Comparison of ENCODE assay signal across 2 cellular contexts in genomic region chr12:114976361-114976760, GRCh38.
TF ChIP-seq lines count a peak whose summit lies in the region.

No MANE protein-coding gene starts in this region.

TF ChIP-seq in A549, 52 proteins besides CTCF, POLR2A, EP300 and RAD21:
- TF ChIP-seq PBX3 (IDR thresholded peaks at IDR 0.05) (no peak), BHLHE40 (IDR thresholded peaks at IDR 0.05; ENCODE audit: low read depth, low read length) (no peak), TP53 (CRISPR knock-in tag; IDR thresholded peaks at IDR 0.05) (no peak), JUNB (IDR thresholded peaks at IDR 0.05) (no peak), CHD4 (IDR thresholded peaks at IDR 0.05; ENCODE audit: borderline replicate concordance) (no peak), ZC3H11A (IDR thresholded peaks at IDR 0.05) (no peak), RARB (CRISPR knock-in tag; IDR thresholded peaks at IDR 0.05) (no peak), ZSCAN20 (CRISPR knock-in tag; IDR thresholded peaks at IDR 0.05) (no peak), RCOR1 (IDR thresholded peaks at IDR 0.05; ENCODE audit: low read depth, low read length) (no peak), HOXB5 (CRISPR knock-in tag; IDR thresholded peaks at IDR 0.05) (no peak), HOXA7 (CRISPR knock-in tag; IDR thresholded peaks at IDR 0.05) (no peak), FOSL2 (IDR thresholded peaks at IDR 0.05) (no peak), FOSL2 (CRISPR knock-in tag; IDR thresholded peaks at IDR 0.05) (no peak), FOSB (CRISPR knock-in tag; IDR thresholded peaks at IDR 0.05) (no peak), CEBPB (IDR thresholded peaks at IDR 0.05) (no peak)
- TF ChIP-seq, protein P1, sequence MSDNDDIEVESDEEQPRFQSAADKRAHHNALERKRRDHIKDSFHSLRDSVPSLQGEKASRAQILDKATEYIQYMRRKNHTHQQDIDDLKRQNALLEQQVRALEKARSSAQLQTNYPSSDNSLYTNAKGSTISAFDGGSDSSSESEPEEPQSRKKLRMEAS (IDR thresholded peaks at IDR 0.05), result no peak
- TF ChIP-seq, protein P2, sequence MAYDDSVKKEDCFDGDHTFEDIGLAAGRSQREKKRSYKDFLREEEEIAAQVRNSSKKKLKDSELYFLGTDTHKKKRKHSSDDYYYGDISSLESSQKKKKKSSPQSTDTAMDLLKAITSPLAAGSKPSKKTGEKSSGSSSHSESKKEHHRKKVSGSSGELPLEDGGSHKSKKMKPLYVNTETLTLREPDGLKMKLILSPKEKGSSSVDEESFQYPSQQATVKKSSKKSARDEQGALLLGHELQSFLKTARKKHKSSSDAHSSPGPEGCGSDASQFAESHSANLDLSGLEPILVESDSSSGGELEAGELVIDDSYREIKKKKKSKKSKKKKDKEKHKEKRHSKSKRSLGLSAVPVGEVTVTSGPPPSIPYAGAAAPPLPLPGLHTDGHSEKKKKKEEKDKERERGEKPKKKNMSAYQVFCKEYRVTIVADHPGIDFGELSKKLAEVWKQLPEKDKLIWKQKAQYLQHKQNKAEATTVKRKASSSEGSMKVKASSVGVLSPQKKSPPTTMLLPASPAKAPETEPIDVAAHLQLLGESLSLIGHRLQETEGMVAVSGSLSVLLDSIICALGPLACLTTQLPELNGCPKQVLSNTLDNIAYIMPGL (CRISPR knock-in tag; IDR thresholded peaks at IDR 0.05; ENCODE audit: borderline replicate concordance), result no peak
- TF ChIP-seq, protein P3, sequence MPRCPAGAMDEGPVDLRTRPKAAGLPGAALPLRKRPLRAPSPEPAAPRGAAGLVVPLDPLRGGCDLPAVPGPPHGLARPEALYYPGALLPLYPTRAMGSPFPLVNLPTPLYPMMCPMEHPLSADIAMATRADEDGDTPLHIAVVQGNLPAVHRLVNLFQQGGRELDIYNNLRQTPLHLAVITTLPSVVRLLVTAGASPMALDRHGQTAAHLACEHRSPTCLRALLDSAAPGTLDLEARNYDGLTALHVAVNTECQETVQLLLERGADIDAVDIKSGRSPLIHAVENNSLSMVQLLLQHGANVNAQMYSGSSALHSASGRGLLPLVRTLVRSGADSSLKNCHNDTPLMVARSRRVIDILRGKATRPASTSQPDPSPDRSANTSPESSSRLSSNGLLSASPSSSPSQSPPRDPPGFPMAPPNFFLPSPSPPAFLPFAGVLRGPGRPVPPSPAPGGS (IDR thresholded peaks at IDR 0.05), result no peak
- TF ChIP-seq, protein P4, sequence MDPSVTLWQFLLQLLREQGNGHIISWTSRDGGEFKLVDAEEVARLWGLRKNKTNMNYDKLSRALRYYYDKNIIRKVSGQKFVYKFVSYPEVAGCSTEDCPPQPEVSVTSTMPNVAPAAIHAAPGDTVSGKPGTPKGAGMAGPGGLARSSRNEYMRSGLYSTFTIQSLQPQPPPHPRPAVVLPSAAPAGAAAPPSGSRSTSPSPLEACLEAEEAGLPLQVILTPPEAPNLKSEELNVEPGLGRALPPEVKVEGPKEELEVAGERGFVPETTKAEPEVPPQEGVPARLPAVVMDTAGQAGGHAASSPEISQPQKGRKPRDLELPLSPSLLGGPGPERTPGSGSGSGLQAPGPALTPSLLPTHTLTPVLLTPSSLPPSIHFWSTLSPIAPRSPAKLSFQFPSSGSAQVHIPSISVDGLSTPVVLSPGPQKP (IDR thresholded peaks at IDR 0.05; ENCODE audit: low read depth, low read length), result no peak
- TF ChIP-seq, protein P5, sequence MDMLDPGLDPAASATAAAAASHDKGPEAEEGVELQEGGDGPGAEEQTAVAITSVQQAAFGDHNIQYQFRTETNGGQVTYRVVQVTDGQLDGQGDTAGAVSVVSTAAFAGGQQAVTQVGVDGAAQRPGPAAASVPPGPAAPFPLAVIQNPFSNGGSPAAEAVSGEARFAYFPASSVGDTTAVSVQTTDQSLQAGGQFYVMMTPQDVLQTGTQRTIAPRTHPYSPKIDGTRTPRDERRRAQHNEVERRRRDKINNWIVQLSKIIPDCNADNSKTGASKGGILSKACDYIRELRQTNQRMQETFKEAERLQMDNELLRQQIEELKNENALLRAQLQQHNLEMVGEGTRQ (IDR thresholded peaks at IDR 0.05), result no peak

TF ChIP-seq in GM23338, 12 proteins besides CTCF, POLR2A, EP300 and RAD21:
- TF ChIP-seq ZNF462 (CRISPR knock-in tag; IDR thresholded peaks at IDR 0.05), result no peak
- TF ChIP-seq ZNF331 (CRISPR knock-in tag; IDR thresholded peaks at IDR 0.05; ENCODE audit: low read depth), result no peak
- TF ChIP-seq CREB1 (CRISPR knock-in tag; IDR thresholded peaks at IDR 0.05; ENCODE audit: low read depth), result no peak
- TF ChIP-seq STAT1 (IDR thresholded peaks at IDR 0.05; ENCODE audit: unreplicated experiment), result no peak
- TF ChIP-seq EZH2 (IDR thresholded peaks at IDR 0.05; ENCODE audit: low read depth, unreplicated experiment), result no peak
- TF ChIP-seq POLR2AphosphoS5 (IDR thresholded peaks at IDR 0.05; ENCODE audit: low read depth), result no peak
- TF ChIP-seq EZH2phosphoT487 (IDR thresholded peaks at IDR 0.05; ENCODE audit: unreplicated experiment), result no peak
